ENCODE assay signal across 12 cellular contexts in the genomic region with DNA sequence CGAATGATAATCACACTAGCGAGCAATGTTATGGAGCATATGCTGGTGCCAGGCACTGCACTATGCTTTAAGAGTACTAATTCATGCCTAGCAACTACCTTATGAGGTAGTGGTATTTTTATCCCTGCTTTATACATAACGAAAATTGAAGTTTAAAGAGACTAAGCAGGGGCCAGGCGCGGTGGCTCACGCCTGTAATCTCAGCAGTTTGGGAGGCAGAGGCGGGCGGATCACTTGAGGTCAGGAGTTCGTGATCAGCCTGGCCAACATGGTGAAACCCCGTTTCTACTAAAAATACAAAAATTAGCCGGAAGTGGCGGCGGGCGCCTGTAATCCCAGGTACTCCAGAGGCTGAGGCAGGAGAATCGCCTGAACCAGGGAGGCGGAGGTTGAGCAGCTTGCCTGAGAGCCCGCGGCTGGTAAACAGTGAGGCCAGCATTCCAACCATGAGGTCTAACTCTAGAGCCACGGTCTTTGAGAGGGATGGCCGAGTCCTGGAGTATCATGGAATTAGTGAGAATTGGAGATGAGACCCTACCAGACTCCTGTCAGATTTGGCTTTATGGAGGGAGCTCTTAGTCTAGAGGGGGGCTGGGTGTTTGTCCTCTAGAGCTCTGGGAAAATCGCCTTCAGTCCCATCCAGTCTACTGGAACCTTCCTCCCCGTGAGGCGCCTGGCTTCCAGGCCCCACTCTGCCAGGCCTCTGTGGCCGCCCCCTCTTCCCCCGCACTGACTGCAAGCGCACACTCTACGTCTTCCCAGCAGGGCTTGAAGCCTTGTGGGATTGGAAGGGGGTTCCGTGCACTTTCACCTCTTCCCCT. TPM values are rescaled to one million over a fixed set of nuclear protein-coding genes. Genes with fewer than 3 reads are reported as not detected.
DNase-seq lines count a peak whose midpoint lies in the region; ATAC-seq, FAIRE-seq and TF ChIP-seq lines count a peak whose summit lies in the region.
"Had no signal": no experiment of that assay in that cellular context is flagged by ENCODE, and none has a peak within 500 bp of the region (broad histone marks: within the 10 kb centered on the region; RNA-seq: fewer than 3 reads in every experiment).

No MANE protein-coding gene starts in this region.

- no peak overlapping the region for H3K4me3 ChIP-seq in CD8-positive, alpha-beta T cell (ENCODE audit: low read depth, low read length)
- no peak overlapping the region for H3K4me3 ChIP-seq in GM12878
- H3K4me3 ChIP-seq in uterus, result no peak overlapping the region
- H3K4me3 ChIP-seq: ovary, thyroid gland had no signal

- CTCF ChIA-PET in CD8-positive, alpha-beta T cell (lab: Charles Lee), result interaction anchor here (0.7 to 14.0 kb wide), 35 partner anchors 7 to 169 kb away, joined by 3 to 479 read pairs (median 6); a partner anchor contains a TSS
- CTCF ChIA-PET in GM12878 (lab: Yijun Ruan, JAX), result interaction anchor here (0.6 to 5.1 kb wide), 35 partner anchors 9 to 439 kb away, joined by 3 to 231 read pairs (median 6); a partner anchor contains a TSS

- H3K4me2 ChIP-seq in GM12878 (ENCODE audit: control insufficient read depth, insufficient read depth), result 0 out of 2 replicates have a peak overlapping the region, but pooled peaks have one; percentile 33

- no peak for TF ChIP-seq CTCF in CD8-positive, alpha-beta T cell (IDR thresholded peaks at IDR 0.05)
- TF ChIP-seq CTCF in HFFc6 (IDR thresholded peaks at IDR 0.05), result peak; percentile 42; the same call in 1 of the 2 replicates
- TF ChIP-seq CTCF in GM12878 (IDR thresholded peaks at IDR 0.05 in 2 of 3, conservative IDR thresholded peaks at IDR 0.05 in 1 of 3; ENCODE audit: control insufficient read depth in 2 of 3, extremely low read depth in 1 of 3, insufficient read depth in 1 of 3, low read depth in 3 of 3, low read length in 3 of 3), result no peak
- peak; percentile 15 for TF ChIP-seq CTCF in nephron progenitor cell (IDR thresholded peaks at IDR 0.05)
- TF ChIP-seq CTCF in uterus (IDR thresholded peaks at IDR 0.05), result no peak

- no peaks in the 10 kb centered on the region for H3K36me3 Mint-ChIP-seq in CD8-positive, alpha-beta T cell
- H3K36me3 Mint-ChIP-seq in HFFc6 (ENCODE audit: low read depth) (no peaks in the 10 kb centered on the region; the same call in 1 of the 2 replicates), nephron progenitor cell (ENCODE audit: low read depth) (no peaks in the 10 kb centered on the region)

- H3K27ac Mint-ChIP-seq in CD8-positive, alpha-beta T cell, result no peak overlapping the region
- H3K27ac Mint-ChIP-seq in HFFc6 (0 out of 2 replicates have a peak overlapping the region, but pooled peaks have one; percentile 9), nephron progenitor cell (no peak overlapping the region)
- H3K27ac Mint-ChIP-seq: activated T-cell treated with anti-CD3 and anti-CD28 coated beads, Interleukin-2, amount 50 U/mL, for 24 hours; endodermal cell had no signal

- H3K4me3 Mint-ChIP-seq in CD8-positive, alpha-beta T cell, result no peak overlapping the region
- peak overlapping the region; percentile 60 for H3K4me3 Mint-ChIP-seq in HFFc6
- no peak overlapping the region for H3K4me3 Mint-ChIP-seq in nephron progenitor cell
- H3K4me3 Mint-ChIP-seq: activated T-cell treated with anti-CD3 and anti-CD28 coated beads, Interleukin-2, amount 50 U/mL, for 24 hours; endodermal cell had no signal

- TF ChIP-seq EP300 in GM12878 (IDR thresholded peaks at IDR 0.05; ENCODE audit: borderline replicate concordance in 1 of 2, control insufficient read depth in 1 of 2, low read depth in 2 of 2, low read length in 2 of 2), result no peak

- in situ Hi-C loops in GM12878 (cut with MboI), result loop anchor here (5.0 kb wide), 2 partner anchors 45 to 105 kb away; no protein-coding TSS in a partner anchor

- peaks cover 81% of the 10 kb centered on the region for H3K27me3 Mint-ChIP-seq in CD8-positive, alpha-beta T cell (ENCODE audit: low read depth)
- H3K27me3 Mint-ChIP-seq in HFFc6 (ENCODE audit: insufficient read depth) (peaks cover 75% of the 10 kb centered on the region), nephron progenitor cell (ENCODE audit: low read depth, poor library complexity) (peaks cover 100% of the 10 kb centered on the region)

- H4K20me1 ChIP-seq in GM12878 (ENCODE audit: control insufficient read depth, insufficient read depth), result no peaks in the 10 kb centered on the region

- no peaks in the 10 kb centered on the region for H3K79me2 ChIP-seq in GM12878 (ENCODE audit: control insufficient read depth, insufficient read depth, low read length)

- H3K9me3 Mint-ChIP-seq in CD8-positive, alpha-beta T cell, result no peaks in the 10 kb centered on the region
- no peaks in the 10 kb centered on the region for H3K9me3 Mint-ChIP-seq in HFFc6
- no peaks in the 10 kb centered on the region for H3K9me3 Mint-ChIP-seq in nephron progenitor cell
- H3K9me3 Mint-ChIP-seq: activated T-cell treated with anti-CD3 and anti-CD28 coated beads, Interleukin-2, amount 50 U/mL, for 24 hours; endodermal cell had no signal

- POLR2A ChIA-PET in CD8-positive, alpha-beta T cell (lab: Charles Lee), result interaction anchor here (0.7 to 2.8 kb wide), 8 partner anchors 15 to 100 kb away, joined by 3 to 17 read pairs (median 4); no protein-coding TSS in a partner anchor
- POLR2A ChIA-PET in GM12878 (lab: Charles Lee), result interaction anchor here (1.0 kb wide), 2 partner anchors 81 to 92 kb away, joined by 3 to 9 read pairs; a partner anchor contains a TSS

- no peak for TF ChIP-seq RAD21 in GM12878 (IDR thresholded peaks at IDR 0.05; ENCODE audit: insufficient read depth, low read depth, low read length)

- no peak for TF ChIP-seq POLR2A in GM12878 (IDR thresholded peaks at IDR 0.05; ENCODE audit: low read depth, low read length)
- no peak for TF ChIP-seq POLR2A in uterus (IDR thresholded peaks at IDR 0.05)

- peaks cover 32% of the 10 kb centered on the region for H3K4me1 ChIP-seq in CD8-positive, alpha-beta T cell (ENCODE audit: insufficient read depth, low read length)
- H3K4me1 ChIP-seq in GM12878 (ENCODE audit: control insufficient read depth, insufficient read depth, low read length) (no peaks in the 10 kb centered on the region), uterus (no peaks in the 10 kb centered on the region)

- 37% methylated on average over 28 of the region's 28 CpGs for WGBS in GM12878 (ENCODE audit: insufficient coverage, insufficient replicate concordance, low lambda C conversion rate, missing lambda C conversion rate)

- no peaks in the 10 kb centered on the region for H3K36me3 ChIP-seq in CD8-positive, alpha-beta T cell (ENCODE audit: insufficient read depth, low read length)
- H3K36me3 ChIP-seq in GM12878 (ENCODE audit: control insufficient read depth in 2 of 2, insufficient read depth in 2 of 2, low read length in 1 of 2) (no peaks in the 10 kb centered on the region), uterus (no peaks in the 10 kb centered on the region)
- H3K36me3 ChIP-seq: ovary, thyroid gland had no signal

- SMC1A ChIA-PET in GM12878 (lab: Charles Lee; ENCODE audit: uncharacterized antibody, unreplicated experiment), result interaction anchor here (0.6 to 5.1 kb wide), 17 partner anchors 41 to 166 kb away, joined by 3 to 72 read pairs (median 4); a partner anchor contains a TSS

- no TSS peak for BruUV-seq in GM12878 (replicated peaks; lab: Mats Ljungman, UMichigan)

- RAD21 ChIA-PET in GM12878 (lab: Charles Lee; ENCODE audit: unreplicated experiment), result interaction anchor here (0.7 to 4.4 kb wide), 20 partner anchors 11 to 325 kb away, joined by 3 to 93 read pairs (median 4); a partner anchor contains a TSS

- no peak overlapping the region for H3K9ac ChIP-seq in GM12878 (ENCODE audit: control insufficient read depth, insufficient read depth, low read length)

- H3K9me3 ChIP-seq in CD8-positive, alpha-beta T cell (ENCODE audit: low read length), result no peaks in the 10 kb centered on the region
- no peaks in the 10 kb centered on the region for H3K9me3 ChIP-seq in GM12878 (replicated peaks; ENCODE audit: control insufficient read depth, insufficient read depth, low read length)
- no peaks in the 10 kb centered on the region for H3K9me3 ChIP-seq in uterus
- H3K9me3 ChIP-seq: ovary, thyroid gland had no signal

- intact Hi-C loops in CD8-positive, alpha-beta T cell (cut with DNase I, micrococcal nuclease), result loop anchor here (1.0 to 2.0 kb wide), 4 partner anchors 47 to 102 kb away; no protein-coding TSS in a partner anchor
- intact Hi-C loops in GM12878 (cut with micrococcal nuclease; ENCODE audit: unreplicated experiment), result loop anchor here (1.0 kb wide), 2 partner anchors 47 to 101 kb away; no protein-coding TSS in a partner anchor
- intact Hi-C loops in uterus (cut with DNase I; ENCODE audit: low total_unique reads), result no loop called here

- ATAC-seq in CD8-positive, alpha-beta T cell, result peak; percentile 10
- ATAC-seq in GM12878 (peak; percentile 11; the same call in 2 of the 3 replicates), GM18868 (IDR thresholded peaks at IDR 0.05; ENCODE audit: unreplicated experiment) (no peak), HG03039 (IDR thresholded peaks at IDR 0.05; ENCODE audit: unreplicated experiment) (no peak)

- H3K27me3 ChIP-seq in CD8-positive, alpha-beta T cell (ENCODE audit: insufficient read depth, low read length), result peaks cover 78% of the 10 kb centered on the region
- H3K27me3 ChIP-seq in GM12878 (replicated peaks in 1 of 2; ENCODE audit: control insufficient read depth in 2 of 2, insufficient read depth in 2 of 2, low read length in 1 of 2) (peaks cover 26 to 27% of the 10 kb centered on the region in 2 experiments), uterus (peaks cover 14 to 84% of the 10 kb centered on the region in 2 donors)

- H3K4me1 Mint-ChIP-seq in CD8-positive, alpha-beta T cell (ENCODE audit: low read depth), result peaks cover 28% of the 10 kb centered on the region
- H3K4me1 Mint-ChIP-seq in HFFc6 (ENCODE audit: low read depth), result peaks cover 17% of the 10 kb centered on the region
- H3K4me1 Mint-ChIP-seq in nephron progenitor cell, result peaks cover 8% of the 10 kb centered on the region

- no peak for DNase-seq in CD8-positive, alpha-beta T cell
- DNase-seq in HFFc6, result no peak
- no peak for DNase-seq in GM12878 (ENCODE audit: low read depth, low spot score)
- DNase-seq in nephron progenitor cell, result no peak
- no peak for DNase-seq in uterus

- H2AFZ ChIP-seq in GM12878 (ENCODE audit: control insufficient read depth, low read depth, low read length), result no peak overlapping the region

- H3K27ac ChIP-seq in CD8-positive, alpha-beta T cell (ENCODE audit: low read depth, low read length), result no peak overlapping the region
- H3K27ac ChIP-seq in GM12878 (ENCODE audit: control insufficient read depth, insufficient read depth) (no peak overlapping the region), uterus (no peak overlapping the region)
- H3K27ac ChIP-seq: ovary, thyroid gland had no signal

- no peak for FAIRE-seq in GM12878 (lab: Jason Lieb, UNC)

RNA-seq across cellular contexts. Expression of a gene that starts 11.6 kb away (rescaled TPM):
- not detected for total RNA-seq in CD8-positive, alpha-beta T cell
- total RNA-seq in HFFc6 (2021; fragmentation: NEBNext Ultra II Directional; extraction: Animal tissue kit (Norgen Biotek cat#: 25700)), result not detected
- not detected in 2 replicates for total RNA-seq in GM12878 (2013; cell fraction: nucleolus; rRNA removed)
- not detected in 2 replicates for total RNA-seq in GM12878 (2014; rRNA removed)
- not detected in 2 replicates for total RNA-seq in GM12878 (2014; rRNA removed; fragmentation: Illumina TruSeq; extraction: Trizol)
- total RNA-seq in GM12878 (2021), result not detected in 2 replicates
- not detected for polyA plus RNA-seq in GM12878 (2011; ENCODE audit: low read depth)
- not detected in 2 replicates for polyA plus RNA-seq in GM12878 (2011; rRNA removed)
- polyA plus RNA-seq in GM12878 (2011; cell fraction: cytosol; rRNA removed), result not detected in 2 replicates
- polyA plus RNA-seq in GM12878 (2011; cell fraction: nucleus; rRNA removed), result not detected in 2 replicates
- polyA plus RNA-seq in GM12878 (2012), result not detected in 2 replicates
- not detected in 2 replicates for polyA plus RNA-seq in GM12878 (2014; fragmentation: Illumina TruSeq; extraction: Trizol)
- polyA plus RNA-seq in GM12878 (2014; fragmentation: Nextera tagmentation; extraction: Ambion mirVana), result not detected
- not detected in 2 replicates for polyA plus RNA-seq in GM12878 (2014; rRNA removed)
- polyA plus RNA-seq in GM12878 (2016; fragmentation: Nextera tagmentation; extraction: Ambion mirVana), result not detected
- polyA minus RNA-seq in GM12878 (2011; rRNA and poly(A)+ RNA removed), result 0.10 TPM in 1 of 2 replicates, not detected in the other
- not detected in 2 replicates for polyA minus RNA-seq in GM12878 (2011; cell fraction: cytosol; rRNA and poly(A)+ RNA removed)
- not detected in 2 replicates for polyA minus RNA-seq in GM12878 (2011; cell fraction: nucleus; rRNA and poly(A)+ RNA removed)
- total RNA-seq in uterus, result not detected
- total RNA-seq: endodermal cell, mucosa of gallbladder, ovary, thyroid gland had no signal
- polyA plus RNA-seq: ovary had no signal

Comparison
In these comparisons a context has a peak if more than half of its experiments do, and no peak if none do; other contexts are left out.
1. ATAC-seq: peak in CD8-positive, alpha-beta T cell (single experiment) and GM12878 (single experiment); none in GM18868 (single experiment) and HG03039 (single experiment).
2. CTCF ChIP-seq: peak in HFFc6 (single experiment) and nephron progenitor cell (single experiment); none in CD8-positive, alpha-beta T cell (single experiment), GM12878 (0 of 3) and uterus (0 of 4).